24 cellular contexts compared by ENCODE assay signal in the genomic region with DNA sequence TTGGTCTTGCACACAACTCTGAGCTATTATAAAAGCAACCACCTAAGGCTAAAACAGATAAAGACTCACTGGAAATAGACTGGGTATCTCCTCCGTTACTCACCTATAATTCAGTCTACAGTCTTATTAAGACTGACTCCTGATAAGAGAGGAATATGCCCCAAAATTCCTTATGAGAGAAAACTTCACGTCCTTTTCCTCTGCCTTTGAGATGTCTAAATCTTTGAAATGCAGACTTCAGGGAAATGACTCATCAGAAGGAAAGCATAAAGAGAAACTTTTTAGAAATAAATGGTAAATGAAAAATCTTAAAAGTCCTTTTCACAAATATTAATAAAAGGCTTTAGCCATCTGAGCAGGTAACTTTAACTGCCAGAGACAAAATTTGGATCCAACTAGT.
"Had no signal": no experiment of that assay in that cellular context is flagged by ENCODE, and none has a peak within 500 bp of the region (broad histone marks: within the 10 kb centered on the region; RNA-seq: fewer than 3 reads in every experiment).

No MANE protein-coding gene starts in this region.

- H3K36me3 ChIP-seq: cardiac muscle cell, SJCRH30, WERI-Rb-1 had no signal

- H3K36me3 Mint-ChIP-seq: activated naive CD4-positive, alpha-beta T cell treated with anti-CD3 and anti-CD28 coated beads, Interleukin-2, amount 50 U/mL, for 72 hours had no signal

- H3K4me3 Mint-ChIP-seq: activated CD4-positive, alpha-beta T cell treated with anti-CD3 and anti-CD28 coated beads, Interleukin-2, amount 10 ng/mL, durations not matched to agents 24 days and 14 days; activated CD8-positive, alpha-beta T cell treated with anti-CD3 and anti-CD28 coated beads for 36 hours; activated naive CD4-positive, alpha-beta T cell treated with anti-CD3 and anti-CD28 coated beads for 36 hours; activated T-cell treated with anti-CD3 and anti-CD28 coated beads, Interleukin-2, amount 50 U/mL, for 24 hours; central memory CD8-positive, alpha-beta T cell had no signal

- H3K4me3 ChIP-seq: cardiac muscle cell, SJCRH30, SK-N-MC had no signal

- H3K9me3 ChIP-seq: SJCRH30 had no signal

- H3K27ac Mint-ChIP-seq: activated CD4-positive, alpha-beta T cell treated with anti-CD3 and anti-CD28 coated beads, Interleukin-2, amount 10 ng/mL, durations not matched to agents 24 days and 14 days; activated CD8-positive, alpha-beta T cell treated with anti-CD3 and anti-CD28 coated beads for 36 hours; activated naive CD4-positive, alpha-beta T cell treated with anti-CD3 and anti-CD28 coated beads for 36 hours; activated naive CD4-positive, alpha-beta T cell treated with anti-CD3 and anti-CD28 coated beads, Interleukin-2, amount 50 U/mL, for 72 hours; activated T-cell treated with anti-CD3 and anti-CD28 coated beads, Interleukin-2, amount 50 U/mL, for 24 hours; activated T-helper 2 cell treated with anti-CD3 and anti-CD28 coated beads, Interferon-gamma antibody, Interleukin-2, Interleukin-4, amounts not matched to agents 10 μg/mL and 5 μg/mL and 100 μg/mL, durations not matched to agents 14 hours and 24 hours and 36 hours had no signal

- DNase-seq: activated CD4-positive, alpha-beta T cell treated with anti-CD3 and anti-CD28 coated beads, Interleukin-2, amount 10 ng/mL, durations not matched to agents 24 days and 14 days; activated CD4-positive, alpha-beta T cell treated with anti-CD3 and anti-CD28 coated beads, Interleukin-2, amount 50 U/mL, for 4 hours; activated CD4-positive, CD25-positive, alpha-beta regulatory T cell; activated CD8-positive, alpha-beta T cell treated with anti-CD3 and anti-CD28 coated beads for 36 hours; activated gamma-delta T cell; activated naive CD4-positive, alpha-beta T cell treated with anti-CD3 and anti-CD28 coated beads for 36 hours; activated T-cell treated with anti-CD3 and anti-CD28 coated beads, Interleukin-2, amount 50 U/mL, for 24 hours; amniotic stem cell; NCI-H1105; NCI-H1417 treated with DMSO at 0.1 percent for 48 hours; NCI-H187 treated with DMSO at 0.1 percent for 48 hours; NCI-H2081; NCI-H2171 treated with DMSO at 0.1 percent for 48 hours; NCI-H345; NCI-H524 treated with DMSO at 0.1 percent for 48 hours; SHP77; SJCRH30; T1000; WERI-Rb-1 had no signal

- H3K27ac ChIP-seq: cardiac muscle cell, SJCRH30, SK-N-MC, WERI-Rb-1 had no signal

- H3K27me3 Mint-ChIP-seq: activated CD8-positive, alpha-beta T cell treated with anti-CD3 and anti-CD28 coated beads for 36 hours had no signal

- H3K4me1 Mint-ChIP-seq: activated CD4-positive, alpha-beta T cell treated with anti-CD3 and anti-CD28 coated beads, Interleukin-2, amount 10 ng/mL, durations not matched to agents 24 days and 14 days; central memory CD8-positive, alpha-beta T cell had no signal

- H3K9me3 Mint-ChIP-seq: activated CD4-positive, alpha-beta T cell treated with anti-CD3 and anti-CD28 coated beads, Interleukin-2, amount 10 ng/mL, durations not matched to agents 24 days and 14 days; activated CD8-positive, alpha-beta T cell treated with anti-CD3 and anti-CD28 coated beads for 36 hours; activated naive CD4-positive, alpha-beta T cell treated with anti-CD3 and anti-CD28 coated beads for 36 hours; activated naive CD4-positive, alpha-beta T cell treated with anti-CD3 and anti-CD28 coated beads, Interleukin-2, amount 50 U/mL, for 72 hours; activated T-cell treated with anti-CD3 and anti-CD28 coated beads, Interleukin-2, amount 50 U/mL, for 24 hours; activated T-helper 2 cell treated with anti-CD3 and anti-CD28 coated beads, Interferon-gamma antibody, Interleukin-2, Interleukin-4, amounts not matched to agents 10 μg/mL and 5 μg/mL and 100 μg/mL, durations not matched to agents 14 hours and 24 hours and 36 hours; central memory CD8-positive, alpha-beta T cell had no signal

- ATAC-seq: activated CD8-positive, alpha-beta T cell treated with anti-CD3 and anti-CD28 coated beads for 36 hours; activated naive CD4-positive, alpha-beta T cell treated with anti-CD3 and anti-CD28 coated beads, Interleukin-2, amount 50 U/mL, for 72 hours had no signal

- H3K27me3 ChIP-seq: cardiac muscle cell, SJCRH30 had no signal

- H3K4me1 ChIP-seq: SJCRH30 had no signal
